Comparison of ENCODE assay signal across 26 cellular contexts in genomic region chr12:4918950-4919660, GRCh38. TPM values are rescaled to one million over a fixed set of nuclear protein-coding genes. Genes with fewer than 3 reads are reported as not detected.
DNase-seq lines count a peak whose midpoint lies in the region; FAIRE-seq and TF ChIP-seq lines count a peak whose summit lies in the region.
"Had no signal": no experiment of that assay in that cellular context is flagged by ENCODE, and none has a peak within 500 bp of the region (broad histone marks: within the 10 kb centered on the region; RNA-seq: fewer than 3 reads in every experiment).

No MANE protein-coding gene starts in this region.

- TF ChIP-seq POLR2A in GM12891 (IDR thresholded peaks at IDR 0.05; ENCODE audit: low read depth, low read length) (no peak), GM12892 (IDR thresholded peaks at IDR 0.05; ENCODE audit: low read depth, low read length) (no peak), erythroblast (IDR thresholded peaks at IDR 0.05; ENCODE audit: low read length) (no peak)

- H3K4me1 ChIP-seq in Loucy (ENCODE audit: insufficient read depth, low read length, poor library complexity, severe bottlenecking) (peaks cover 13% of the 10 kb centered on the region), parathyroid adenoma (peaks cover 7% of the 10 kb centered on the region)
- H3K4me1 ChIP-seq: upper lobe of right lung had no signal

- FAIRE-seq in GM12891 (lab: Jason Lieb, UNC) (peak; percentile 76), GM12892 (lab: Jason Lieb, UNC) (no peak)

- no peak for DNase-seq in GM12891 (ENCODE audit: insufficient read length, low spot score)
- no peak for DNase-seq in AG20443 (ENCODE audit: low spot score)
- DNase-seq in HT-29 (ENCODE audit: low spot score), result no peak
- no peak for DNase-seq in GM12892 (ENCODE audit: insufficient read length)
- DNase-seq in erythroblast (lab: John Stamatoyannopoulos, UW), result no peak
- DNase-seq: ACHN; activated CD4-positive, CD25-positive, alpha-beta regulatory T cell treated with anti-CD3 and anti-CD28 coated beads, Interleukin-2, amount 50 U/mL, for 72 hours; activated naive CD4-positive, alpha-beta T cell treated with Interleukin-2 at 50 U/mL for 16 hours; activated T-cell treated with anti-CD3 and anti-CD28 coated beads, Interleukin-2, amount 50 U/mL, for 24 hours; amniotic stem cell; dermis blood vessel endothelial cell; EL; H9; head of caudate nucleus; Kasumi-1; naive thymus-derived CD4-positive, alpha-beta T cell; NCI-H1092 treated with DMSO at 0.1 percent for 48 hours; NCI-H2029 treated with DMSO at 0.1 percent for 48 hours; NCI-H524; right cardiac atrium; SW 1271; upper lobe of right lung had no signal

- H3K4me3 ChIP-seq in Loucy (ENCODE audit: low read length, poor library complexity, severe bottlenecking) (no peak overlapping the region), parathyroid adenoma (ENCODE audit: low read depth, low read length) (no peak overlapping the region)
- H3K4me3 ChIP-seq: upper lobe of right lung had no signal

- no peak overlapping the region for H3K9ac ChIP-seq in Loucy (ENCODE audit: low read depth, low read length, poor library complexity, severe bottlenecking)
- no peak overlapping the region for H3K9ac ChIP-seq in parathyroid adenoma

- TF ChIP-seq CTCF in Loucy (conservative IDR thresholded peaks at IDR 0.05; ENCODE audit: low read length) (no peak), VCaP (conservative IDR thresholded peaks at IDR 0.05) (no peak), parathyroid adenoma (IDR thresholded peaks at IDR 0.05) (no peak)

- H3K27me3 ChIP-seq in Loucy (ENCODE audit: insufficient read depth, low read length, poor library complexity, severe bottlenecking) (no peaks in the 10 kb centered on the region), parathyroid adenoma (ENCODE audit: control insufficient read depth, insufficient read depth, low read length) (peaks cover 4% of the 10 kb centered on the region)

- no peaks in the 10 kb centered on the region for H4K20me1 ChIP-seq in Loucy (ENCODE audit: insufficient read depth, low read length, poor library complexity, severe bottlenecking)

- H3K27ac ChIP-seq in VCaP, result peak overlapping the region; percentile 34
- H3K27ac ChIP-seq in parathyroid adenoma, result no peak overlapping the region
- H3K27ac ChIP-seq: C4-2B, upper lobe of right lung had no signal

- no peaks in the 10 kb centered on the region for H3K79me2 ChIP-seq in Loucy (ENCODE audit: insufficient read depth, low read length)
- no peaks in the 10 kb centered on the region for H3K79me2 ChIP-seq in parathyroid adenoma

- H3K9me3 ChIP-seq in Loucy (ENCODE audit: insufficient read depth, low read depth, low read length) (no peaks in the 10 kb centered on the region), parathyroid adenoma (ENCODE audit: control insufficient read depth, low read length) (no peaks in the 10 kb centered on the region)
- H3K9me3 ChIP-seq: upper lobe of right lung had no signal

- H3K9me2 ChIP-seq in Loucy (replicated peaks; ENCODE audit: low read depth, low read length), result no peaks in the 10 kb centered on the region

- peak overlapping the region; percentile 51 for H3K4me2 ChIP-seq in Loucy (ENCODE audit: low read depth, low read length, poor library complexity, severe bottlenecking)
- H3K4me2 ChIP-seq in parathyroid adenoma (ENCODE audit: low read length), result no peak overlapping the region

- H3K36me3 ChIP-seq in Loucy (ENCODE audit: insufficient read depth, low read length) (no peaks in the 10 kb centered on the region), parathyroid adenoma (ENCODE audit: control insufficient read depth, insufficient read depth, low read length) (no peaks in the 10 kb centered on the region)
- H3K36me3 ChIP-seq: upper lobe of right lung had no signal

- H2AFZ ChIP-seq in Loucy (ENCODE audit: low read length) (peak overlapping the region; percentile 26; the same call in 1 of the 2 replicates), parathyroid adenoma (peak overlapping the region; percentile 6)

- no peaks in the 10 kb centered on the region for H3F3A ChIP-seq in Loucy (ENCODE audit: low read depth)

TF ChIP-seq in GM12891, 5 proteins besides CTCF, POLR2A, EP300 and RAD21:
- no peak for TF ChIP-seq POU2F2 (IDR thresholded peaks at IDR 0.05; ENCODE audit: low read depth, low read length)
- TF ChIP-seq SPI1 (IDR thresholded peaks at IDR 0.05; ENCODE audit: low read depth, low read length), result no peak
- no peak for TF ChIP-seq TAF1 (IDR thresholded peaks at IDR 0.05; ENCODE audit: low read depth, low read length)
- no peak for TF ChIP-seq PAX5 (IDR thresholded peaks at IDR 0.05; ENCODE audit: insufficient read depth, low read length, severe bottlenecking)
- no peak for TF ChIP-seq POLR2AphosphoS5 (IDR thresholded peaks at IDR 0.05; ENCODE audit: low read depth, low read length)
TF ChIP-seq in GM12891: peak in this region for 0.

RNA-seq across cellular contexts. Expression of gene KCNA1, which starts 9.4 kb away (rescaled TPM):
- polyA plus RNA-seq in GM12891 (2012; ENCODE audit: low read depth, missing spikeins), result 1.0 TPM
- not detected in 2 replicates for total RNA-seq in HT-29 (2014; rRNA removed; shearing (Covaris generic))
- polyA plus RNA-seq in GM12892 (2012; ENCODE audit: missing spikeins), result 0.53 TPM
- total RNA-seq: naive thymus-derived CD4-positive, alpha-beta T cell; upper lobe of right lung had no signal
- polyA plus RNA-seq: naive thymus-derived CD4-positive, alpha-beta T cell; right cardiac atrium had no signal
